In the genomic region with DNA sequence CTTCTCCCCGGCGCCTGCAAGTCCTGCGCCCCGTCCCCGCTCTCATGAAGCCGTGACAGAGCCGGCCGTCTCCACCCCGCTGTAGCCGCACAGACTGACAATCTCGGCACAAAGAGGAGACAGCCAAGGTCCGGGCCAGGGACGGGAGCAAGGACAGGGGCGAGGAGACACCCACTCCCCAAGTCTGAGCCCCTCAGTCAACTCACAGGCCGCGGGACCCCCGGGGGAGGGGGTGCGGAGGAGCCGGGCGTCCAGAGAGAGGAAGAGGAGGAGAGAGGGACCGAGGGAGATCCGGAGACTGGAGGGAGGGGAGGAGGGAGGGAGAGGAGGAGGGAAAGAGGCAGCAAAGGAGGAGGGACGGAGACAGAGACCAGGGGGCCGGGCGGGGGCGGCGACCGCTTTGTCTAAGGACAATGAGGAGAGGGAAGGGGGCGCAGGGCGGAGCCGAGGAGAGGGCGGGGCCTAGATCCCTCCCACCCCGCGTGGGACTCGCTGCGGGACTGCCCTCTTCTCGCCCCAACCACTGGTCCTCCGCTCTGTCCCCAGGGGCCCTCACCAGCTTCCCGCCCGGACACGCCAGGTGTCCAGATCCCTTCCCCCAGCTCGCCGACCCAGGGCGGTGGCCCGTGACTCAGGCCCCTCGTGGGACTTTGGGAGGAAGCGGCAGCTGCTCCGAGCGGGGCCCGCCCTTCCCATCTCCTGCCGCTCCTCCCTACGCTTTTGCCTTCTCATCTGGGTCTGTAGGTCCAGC, we compare ENCODE assay signal across 1 cellular context.
TF ChIP-seq lines count a peak whose summit lies in the region.

No MANE protein-coding gene starts in this region.

TF ChIP-seq in HEK293, 187 proteins besides CTCF, POLR2A, EP300 and RAD21 (continued from another document and continues in another):
- TF ChIP-seq, protein P1, sequence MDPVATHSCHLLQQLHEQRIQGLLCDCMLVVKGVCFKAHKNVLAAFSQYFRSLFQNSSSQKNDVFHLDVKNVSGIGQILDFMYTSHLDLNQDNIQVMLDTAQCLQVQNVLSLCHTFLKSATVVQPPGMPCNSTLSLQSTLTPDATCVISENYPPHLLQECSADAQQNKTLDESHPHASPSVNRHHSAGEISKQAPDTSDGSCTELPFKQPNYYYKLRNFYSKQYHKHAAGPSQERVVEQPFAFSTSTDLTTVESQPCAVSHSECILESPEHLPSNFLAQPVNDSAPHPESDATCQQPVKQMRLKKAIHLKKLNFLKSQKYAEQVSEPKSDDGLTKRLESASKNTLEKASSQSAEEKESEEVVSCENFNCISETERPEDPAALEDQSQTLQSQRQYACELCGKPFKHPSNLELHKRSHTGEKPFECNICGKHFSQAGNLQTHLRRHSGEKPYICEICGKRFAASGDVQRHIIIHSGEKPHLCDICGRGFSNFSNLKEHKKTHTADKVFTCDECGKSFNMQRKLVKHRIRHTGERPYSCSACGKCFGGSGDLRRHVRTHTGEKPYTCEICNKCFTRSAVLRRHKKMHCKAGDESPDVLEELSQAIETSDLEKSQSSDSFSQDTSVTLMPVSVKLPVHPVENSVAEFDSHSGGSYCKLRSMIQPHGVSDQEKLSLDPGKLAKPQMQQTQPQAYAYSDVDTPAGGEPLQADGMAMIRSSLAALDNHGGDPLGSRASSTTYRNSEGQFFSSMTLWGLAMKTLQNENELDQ (tag by site-specific recombination; IDR thresholded peaks at IDR 0.05; ENCODE audit: low read depth), result no peak
- TF ChIP-seq ZNF830 (tag by site-specific recombination; IDR thresholded peaks at IDR 0.05; ENCODE audit: low read depth), result no peak
- no peak for TF ChIP-seq HOXC10 (CRISPR knock-in tag; IDR thresholded peaks at IDR 0.05)
- TF ChIP-seq, protein P2, sequence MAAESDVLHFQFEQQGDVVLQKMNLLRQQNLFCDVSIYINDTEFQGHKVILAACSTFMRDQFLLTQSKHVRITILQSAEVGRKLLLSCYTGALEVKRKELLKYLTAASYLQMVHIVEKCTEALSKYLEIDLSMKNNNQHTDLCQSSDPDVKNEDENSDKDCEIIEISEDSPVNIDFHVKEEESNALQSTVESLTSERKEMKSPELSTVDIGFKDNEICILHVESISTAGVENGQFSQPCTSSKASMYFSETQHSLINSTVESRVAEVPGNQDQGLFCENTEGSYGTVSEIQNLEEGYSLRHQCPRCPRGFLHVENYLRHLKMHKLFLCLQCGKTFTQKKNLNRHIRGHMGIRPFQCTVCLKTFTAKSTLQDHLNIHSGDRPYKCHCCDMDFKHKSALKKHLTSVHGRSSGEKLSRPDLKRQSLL (tag by site-specific recombination; IDR thresholded peaks at IDR 0.05), result peak; percentile 63; the same call in 1 of the 2 replicates
- TF ChIP-seq SCRT1 (tag by site-specific recombination; IDR thresholded peaks at IDR 0.05; ENCODE audit: borderline replicate concordance), result no peak
- TF ChIP-seq, protein P3, sequence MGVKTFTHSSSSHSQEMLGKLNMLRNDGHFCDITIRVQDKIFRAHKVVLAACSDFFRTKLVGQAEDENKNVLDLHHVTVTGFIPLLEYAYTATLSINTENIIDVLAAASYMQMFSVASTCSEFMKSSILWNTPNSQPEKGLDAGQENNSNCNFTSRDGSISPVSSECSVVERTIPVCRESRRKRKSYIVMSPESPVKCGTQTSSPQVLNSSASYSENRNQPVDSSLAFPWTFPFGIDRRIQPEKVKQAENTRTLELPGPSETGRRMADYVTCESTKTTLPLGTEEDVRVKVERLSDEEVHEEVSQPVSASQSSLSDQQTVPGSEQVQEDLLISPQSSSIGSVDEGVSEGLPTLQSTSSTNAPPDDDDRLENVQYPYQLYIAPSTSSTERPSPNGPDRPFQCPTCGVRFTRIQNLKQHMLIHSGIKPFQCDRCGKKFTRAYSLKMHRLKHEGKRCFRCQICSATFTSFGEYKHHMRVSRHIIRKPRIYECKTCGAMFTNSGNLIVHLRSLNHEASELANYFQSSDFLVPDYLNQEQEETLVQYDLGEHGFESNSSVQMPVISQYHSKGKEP (tag by site-specific recombination; IDR thresholded peaks at IDR 0.05), result no peak
- TF ChIP-seq, protein P4, sequence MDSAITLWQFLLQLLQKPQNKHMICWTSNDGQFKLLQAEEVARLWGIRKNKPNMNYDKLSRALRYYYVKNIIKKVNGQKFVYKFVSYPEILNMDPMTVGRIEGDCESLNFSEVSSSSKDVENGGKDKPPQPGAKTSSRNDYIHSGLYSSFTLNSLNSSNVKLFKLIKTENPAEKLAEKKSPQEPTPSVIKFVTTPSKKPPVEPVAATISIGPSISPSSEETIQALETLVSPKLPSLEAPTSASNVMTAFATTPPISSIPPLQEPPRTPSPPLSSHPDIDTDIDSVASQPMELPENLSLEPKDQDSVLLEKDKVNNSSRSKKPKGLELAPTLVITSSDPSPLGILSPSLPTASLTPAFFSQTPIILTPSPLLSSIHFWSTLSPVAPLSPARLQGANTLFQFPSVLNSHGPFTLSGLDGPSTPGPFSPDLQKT (IDR thresholded peaks at IDR 0.05; ENCODE audit: borderline replicate concordance, low read depth, low read length), result no peak
- TF ChIP-seq ZNF114 (tag by site-specific recombination; IDR thresholded peaks at IDR 0.05), result no peak
- TF ChIP-seq ZNF112 (tag by site-specific recombination; IDR thresholded peaks at IDR 0.05), result no peak
- TF ChIP-seq ZNF777 (tag by site-specific recombination; IDR thresholded peaks at IDR 0.05; ENCODE audit: borderline replicate concordance), result no peak
- peak; percentile 98 for TF ChIP-seq KLF7 (tag by site-specific recombination; IDR thresholded peaks at IDR 0.05; ENCODE audit: borderline replicate concordance)
- peak; percentile 99 for TF ChIP-seq SP3 (tag by site-specific recombination; IDR thresholded peaks at IDR 0.05)
- TF ChIP-seq ZNF302 (tag by site-specific recombination; IDR thresholded peaks at IDR 0.05; ENCODE audit: low read depth), result no peak
- TF ChIP-seq, protein P5, sequence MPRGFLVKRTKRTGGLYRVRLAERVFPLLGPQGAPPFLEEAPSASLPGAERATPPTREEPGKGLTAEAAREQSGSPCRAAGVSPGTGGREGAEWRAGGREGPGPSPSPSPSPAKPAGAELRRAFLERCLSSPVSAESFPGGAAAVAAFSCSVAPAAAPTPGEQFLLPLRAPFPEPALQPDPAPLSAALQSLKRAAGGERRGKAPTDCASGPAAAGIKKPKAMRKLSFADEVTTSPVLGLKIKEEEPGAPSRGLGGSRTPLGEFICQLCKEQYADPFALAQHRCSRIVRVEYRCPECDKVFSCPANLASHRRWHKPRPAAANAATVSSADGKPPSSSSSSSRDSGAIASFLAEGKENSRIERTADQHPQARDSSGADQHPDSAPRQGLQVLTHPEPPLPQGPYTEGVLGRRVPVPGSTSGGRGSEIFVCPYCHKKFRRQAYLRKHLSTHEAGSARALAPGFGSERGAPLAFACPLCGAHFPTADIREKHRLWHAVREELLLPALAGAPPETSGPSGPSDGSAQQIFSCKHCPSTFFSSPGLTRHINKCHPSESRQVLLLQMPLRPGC (tag by site-specific recombination; IDR thresholded peaks at IDR 0.05), result no peak
- TF ChIP-seq ZNF626 (tag by site-specific recombination; IDR thresholded peaks at IDR 0.05), result no peak
- peak; percentile 61 for TF ChIP-seq ZBTB8A (tag by site-specific recombination; IDR thresholded peaks at IDR 0.05)
- TF ChIP-seq, protein P6, sequence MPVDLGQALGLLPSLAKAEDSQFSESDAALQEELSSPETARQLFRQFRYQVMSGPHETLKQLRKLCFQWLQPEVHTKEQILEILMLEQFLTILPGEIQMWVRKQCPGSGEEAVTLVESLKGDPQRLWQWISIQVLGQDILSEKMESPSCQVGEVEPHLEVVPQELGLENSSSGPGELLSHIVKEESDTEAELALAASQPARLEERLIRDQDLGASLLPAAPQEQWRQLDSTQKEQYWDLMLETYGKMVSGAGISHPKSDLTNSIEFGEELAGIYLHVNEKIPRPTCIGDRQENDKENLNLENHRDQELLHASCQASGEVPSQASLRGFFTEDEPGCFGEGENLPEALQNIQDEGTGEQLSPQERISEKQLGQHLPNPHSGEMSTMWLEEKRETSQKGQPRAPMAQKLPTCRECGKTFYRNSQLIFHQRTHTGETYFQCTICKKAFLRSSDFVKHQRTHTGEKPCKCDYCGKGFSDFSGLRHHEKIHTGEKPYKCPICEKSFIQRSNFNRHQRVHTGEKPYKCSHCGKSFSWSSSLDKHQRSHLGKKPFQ (tag by site-specific recombination; IDR thresholded peaks at IDR 0.05), result no peak
- no peak for TF ChIP-seq ZNF138 (tag by site-specific recombination; IDR thresholded peaks at IDR 0.05; ENCODE audit: borderline replicate concordance)
- TF ChIP-seq ZBTB48 (tag by site-specific recombination; IDR thresholded peaks at IDR 0.05), result peak; percentile 86; the same call in 1 of the 2 replicates
- TF ChIP-seq ZNF660 (tag by site-specific recombination; IDR thresholded peaks at IDR 0.05), result no peak
- TF ChIP-seq ZNF624 (tag by site-specific recombination; IDR thresholded peaks at IDR 0.05), result no peak
- 0 out of 2 replicates have a peak, but pooled peaks have one; percentile 16 for TF ChIP-seq ZNF146 (tag by site-specific recombination; IDR thresholded peaks at IDR 0.05)
- no peak for TF ChIP-seq ZNF416 (tag by site-specific recombination; IDR thresholded peaks at IDR 0.05)
- no peak for TF ChIP-seq ZNF585B (tag by site-specific recombination; IDR thresholded peaks at IDR 0.05)
- TF ChIP-seq, protein P7, sequence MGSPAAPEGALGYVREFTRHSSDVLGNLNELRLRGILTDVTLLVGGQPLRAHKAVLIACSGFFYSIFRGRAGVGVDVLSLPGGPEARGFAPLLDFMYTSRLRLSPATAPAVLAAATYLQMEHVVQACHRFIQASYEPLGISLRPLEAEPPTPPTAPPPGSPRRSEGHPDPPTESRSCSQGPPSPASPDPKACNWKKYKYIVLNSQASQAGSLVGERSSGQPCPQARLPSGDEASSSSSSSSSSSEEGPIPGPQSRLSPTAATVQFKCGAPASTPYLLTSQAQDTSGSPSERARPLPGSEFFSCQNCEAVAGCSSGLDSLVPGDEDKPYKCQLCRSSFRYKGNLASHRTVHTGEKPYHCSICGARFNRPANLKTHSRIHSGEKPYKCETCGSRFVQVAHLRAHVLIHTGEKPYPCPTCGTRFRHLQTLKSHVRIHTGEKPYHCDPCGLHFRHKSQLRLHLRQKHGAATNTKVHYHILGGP (tag by site-specific recombination; IDR thresholded peaks at IDR 0.05), result no peak
- TF ChIP-seq ZNF140 (tag by site-specific recombination; IDR thresholded peaks at IDR 0.05), result no peak
- TF ChIP-seq, protein P8, sequence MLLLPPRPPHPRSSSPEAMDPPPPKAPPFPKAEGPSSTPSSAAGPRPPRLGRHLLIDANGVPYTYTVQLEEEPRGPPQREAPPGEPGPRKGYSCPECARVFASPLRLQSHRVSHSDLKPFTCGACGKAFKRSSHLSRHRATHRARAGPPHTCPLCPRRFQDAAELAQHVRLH (tag by site-specific recombination; IDR thresholded peaks at IDR 0.05), result no peak
- no peak for TF ChIP-seq ZNF658 (tag by site-specific recombination; IDR thresholded peaks at IDR 0.05)
- TF ChIP-seq, protein P9, sequence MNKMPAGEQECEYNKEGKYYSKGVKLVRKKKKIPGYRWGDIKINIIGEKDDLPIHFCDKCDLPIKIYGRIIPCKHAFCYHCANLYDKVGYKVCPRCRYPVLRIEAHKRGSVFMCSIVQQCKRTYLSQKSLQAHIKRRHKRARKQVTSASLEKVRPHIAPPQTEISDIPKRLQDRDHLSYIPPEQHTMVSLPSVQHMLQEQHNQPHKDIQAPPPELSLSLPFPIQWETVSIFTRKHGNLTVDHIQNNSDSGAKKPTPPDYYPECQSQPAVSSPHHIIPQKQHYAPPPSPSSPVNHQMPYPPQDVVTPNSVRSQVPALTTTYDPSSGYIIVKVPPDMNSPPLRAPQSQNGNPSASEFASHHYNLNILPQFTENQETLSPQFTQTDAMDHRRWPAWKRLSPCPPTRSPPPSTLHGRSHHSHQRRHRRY (tag by site-specific recombination; IDR thresholded peaks at IDR 0.05), result no peak
- TF ChIP-seq ZNF529 (tag by site-specific recombination; IDR thresholded peaks at IDR 0.05; ENCODE audit: insufficient replicate concordance), result no peak
- TF ChIP-seq, protein P10, sequence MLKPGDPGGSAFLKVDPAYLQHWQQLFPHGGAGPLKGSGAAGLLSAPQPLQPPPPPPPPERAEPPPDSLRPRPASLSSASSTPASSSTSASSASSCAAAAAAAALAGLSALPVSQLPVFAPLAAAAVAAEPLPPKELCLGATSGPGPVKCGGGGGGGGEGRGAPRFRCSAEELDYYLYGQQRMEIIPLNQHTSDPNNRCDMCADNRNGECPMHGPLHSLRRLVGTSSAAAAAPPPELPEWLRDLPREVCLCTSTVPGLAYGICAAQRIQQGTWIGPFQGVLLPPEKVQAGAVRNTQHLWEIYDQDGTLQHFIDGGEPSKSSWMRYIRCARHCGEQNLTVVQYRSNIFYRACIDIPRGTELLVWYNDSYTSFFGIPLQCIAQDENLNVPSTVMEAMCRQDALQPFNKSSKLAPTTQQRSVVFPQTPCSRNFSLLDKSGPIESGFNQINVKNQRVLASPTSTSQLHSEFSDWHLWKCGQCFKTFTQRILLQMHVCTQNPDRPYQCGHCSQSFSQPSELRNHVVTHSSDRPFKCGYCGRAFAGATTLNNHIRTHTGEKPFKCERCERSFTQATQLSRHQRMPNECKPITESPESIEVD (tag by site-specific recombination; IDR thresholded peaks at IDR 0.05), result no peak
- TF ChIP-seq ZNF214 (tag by site-specific recombination; IDR thresholded peaks at IDR 0.05; ENCODE audit: borderline replicate concordance), result no peak
- TF ChIP-seq, protein P11, sequence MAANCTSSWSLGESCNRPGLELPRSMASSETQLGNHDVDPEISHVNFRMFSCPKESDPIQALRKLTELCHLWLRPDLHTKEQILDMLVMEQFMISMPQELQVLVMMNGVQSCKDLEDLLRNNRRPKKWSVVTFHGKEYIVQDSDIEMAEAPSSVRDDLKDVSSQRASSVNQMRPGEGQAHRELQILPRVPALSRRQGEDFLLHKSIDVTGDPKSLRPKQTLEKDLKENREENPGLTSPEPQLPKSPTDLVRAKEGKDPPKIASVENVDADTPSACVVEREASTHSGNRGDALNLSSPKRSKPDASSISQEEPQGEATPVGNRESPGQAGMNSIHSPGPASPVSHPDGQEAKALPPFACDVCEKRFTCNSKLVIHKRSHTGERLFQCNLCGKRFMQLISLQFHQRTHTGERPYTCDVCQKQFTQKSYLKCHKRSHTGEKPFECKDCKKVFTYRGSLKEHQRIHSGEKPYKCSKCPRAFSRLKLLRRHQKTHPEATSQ (tag by site-specific recombination; IDR thresholded peaks at IDR 0.05), result peak; percentile 87; the same call in 1 of the 2 replicates
- TF ChIP-seq ZNF571 (tag by site-specific recombination; IDR thresholded peaks at IDR 0.05), result no peak
- TF ChIP-seq, protein P12, sequence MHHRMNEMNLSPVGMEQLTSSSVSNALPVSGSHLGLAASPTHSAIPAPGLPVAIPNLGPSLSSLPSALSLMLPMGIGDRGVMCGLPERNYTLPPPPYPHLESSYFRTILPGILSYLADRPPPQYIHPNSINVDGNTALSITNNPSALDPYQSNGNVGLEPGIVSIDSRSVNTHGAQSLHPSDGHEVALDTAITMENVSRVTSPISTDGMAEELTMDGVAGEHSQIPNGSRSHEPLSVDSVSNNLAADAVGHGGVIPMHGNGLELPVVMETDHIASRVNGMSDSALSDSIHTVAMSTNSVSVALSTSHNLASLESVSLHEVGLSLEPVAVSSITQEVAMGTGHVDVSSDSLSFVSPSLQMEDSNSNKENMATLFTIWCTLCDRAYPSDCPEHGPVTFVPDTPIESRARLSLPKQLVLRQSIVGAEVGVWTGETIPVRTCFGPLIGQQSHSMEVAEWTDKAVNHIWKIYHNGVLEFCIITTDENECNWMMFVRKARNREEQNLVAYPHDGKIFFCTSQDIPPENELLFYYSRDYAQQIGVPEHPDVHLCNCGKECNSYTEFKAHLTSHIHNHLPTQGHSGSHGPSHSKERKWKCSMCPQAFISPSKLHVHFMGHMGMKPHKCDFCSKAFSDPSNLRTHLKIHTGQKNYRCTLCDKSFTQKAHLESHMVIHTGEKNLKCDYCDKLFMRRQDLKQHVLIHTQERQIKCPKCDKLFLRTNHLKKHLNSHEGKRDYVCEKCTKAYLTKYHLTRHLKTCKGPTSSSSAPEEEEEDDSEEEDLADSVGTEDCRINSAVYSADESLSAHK (tag by site-specific recombination; IDR thresholded peaks at IDR 0.05), result peak; percentile 7; the same call in 1 of the 2 replicates
- peak; percentile 97 for TF ChIP-seq ZNF366 (tag by site-specific recombination; conservative IDR thresholded peaks at IDR 0.05)
- no peak for TF ChIP-seq ZNF707 (tag by site-specific recombination; IDR thresholded peaks at IDR 0.05)
